19 cellular contexts compared by ENCODE assay signal in the genomic region with DNA sequence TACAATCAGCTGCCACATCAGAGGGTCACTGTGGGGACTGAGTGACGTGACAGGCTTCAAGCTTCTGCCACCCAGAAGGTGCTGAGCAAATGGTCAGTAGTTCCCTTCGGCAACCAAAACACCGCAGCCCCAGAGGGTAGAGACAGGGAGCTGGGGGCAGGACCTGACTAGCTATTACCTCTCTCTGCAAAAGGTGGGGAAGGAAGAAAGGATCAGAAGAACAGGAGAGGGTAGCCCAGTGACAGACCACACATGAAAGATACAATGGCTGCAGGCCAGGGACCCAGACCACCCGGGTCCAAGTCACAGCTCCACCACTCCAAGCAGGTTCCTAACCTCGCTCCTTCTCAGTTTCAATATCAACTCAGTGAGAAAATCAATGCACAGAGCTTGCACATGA.
"Had no signal": no experiment of that assay in that cellular context is flagged by ENCODE, and none has a peak within 500 bp of the region (broad histone marks: within the 10 kb centered on the region; RNA-seq: fewer than 3 reads in every experiment).

No MANE protein-coding gene starts in this region.

- H3K36me3 ChIP-seq: MG63 had no signal

- H3K9ac ChIP-seq: SK-N-SH had no signal

- DNase-seq: IMR-90, Karpas-422, KG1, MG63, NCI-H1092 treated with DMSO at 0.1 percent for 48 hours, NCI-H1436, NCI-H187, NCI-H2029, NCI-H2081 treated with DMSO at 0.1 percent for 48 hours, NCI-H2171, NCI-H226, NCI-H446, NCI-H510A, NCI-H524 treated with DMSO at 0.1 percent for 48 hours, SHP77, SK-N-SH, SW 1271 had no signal

- ATAC-seq: HepG2 had no signal

- H3K4me2 ChIP-seq: SK-N-SH had no signal

- H3K4me3 ChIP-seq: MG63 had no signal

- H3K9me3 ChIP-seq: MG63, SK-N-SH had no signal

- H3K27ac ChIP-seq: RWPE1 had no signal

- H3K27me3 ChIP-seq: MG63 had no signal
